In genomic region chr12:117118838-117119591, GRCh38 we compare ENCODE assay signal across 1 cellular context.
TF ChIP-seq lines count a peak whose summit lies in the region.

No MANE protein-coding gene starts in this region.

TF ChIP-seq in HepG2, 621 proteins besides CTCF, POLR2A, EP300 and RAD21 (continued from another document and continues in another):
- TF ChIP-seq FOXO4 (CRISPR knock-in tag; conservative IDR thresholded peaks at IDR 0.05) = no peak
- TF ChIP-seq HMGA1 (CRISPR knock-in tag; conservative IDR thresholded peaks at IDR 0.05) = no peak
- no peak; the same call in 1 of the 2 replicates for TF ChIP-seq ZMYM3 (CRISPR knock-in tag; IDR thresholded peaks at IDR 0.05)
- TF ChIP-seq GRHL1 (CRISPR knock-in tag; conservative IDR thresholded peaks at IDR 0.05) = no peak
- TF ChIP-seq ARID2 (CRISPR knock-in tag; IDR thresholded peaks at IDR 0.05; ENCODE audit: borderline replicate concordance) = no peak
- no peak for TF ChIP-seq ZBTB40 (IDR thresholded peaks at IDR 0.05)
- no peak for TF ChIP-seq ZBTB40 (CRISPR knock-in tag; IDR thresholded peaks at IDR 0.05)
- no peak for TF ChIP-seq ELF3 (CRISPR knock-in tag; IDR thresholded peaks at IDR 0.05)
- TF ChIP-seq ZNF280B (CRISPR knock-in tag; IDR thresholded peaks at IDR 0.05; ENCODE audit: borderline replicate concordance) = no peak
- TF ChIP-seq SNAPC4 (CRISPR knock-in tag; IDR thresholded peaks at IDR 0.05) = no peak
- no peak for TF ChIP-seq ZNF629 (CRISPR knock-in tag; conservative IDR thresholded peaks at IDR 0.05)
- TF ChIP-seq GABPA (IDR thresholded peaks at IDR 0.05; ENCODE audit: low read depth, low read length) = no peak
- no peak for TF ChIP-seq GABPA (CRISPR knock-in tag; IDR thresholded peaks at IDR 0.05; ENCODE audit: low read depth)
- no peak for TF ChIP-seq ZNF597 (CRISPR knock-in tag; IDR thresholded peaks at IDR 0.05)
- no peak for TF ChIP-seq ZNF598 (CRISPR knock-in tag; IDR thresholded peaks at IDR 0.05; ENCODE audit: borderline replicate concordance)
- TF ChIP-seq TOPORS (CRISPR knock-in tag; IDR thresholded peaks at IDR 0.05) = no peak
- TF ChIP-seq ZNF547 (CRISPR knock-in tag; IDR thresholded peaks at IDR 0.05) = no peak
- TF ChIP-seq ZNF563 (CRISPR knock-in tag; IDR thresholded peaks at IDR 0.05) = no peak
- no peak for TF ChIP-seq ELF1 (CRISPR knock-in tag; IDR thresholded peaks at IDR 0.05)
- no peak for TF ChIP-seq ASH2L (IDR thresholded peaks at IDR 0.05; ENCODE audit: insufficient read length, low read depth, low read length)
- no peak for TF ChIP-seq FOXA1 (IDR thresholded peaks at IDR 0.05)
- no peak for TF ChIP-seq FOXA1 (CRISPR knock-in tag; IDR thresholded peaks at IDR 0.05)
- no peak for TF ChIP-seq SMC3 (IDR thresholded peaks at IDR 0.05; ENCODE audit: low read length)
- no peak for TF ChIP-seq FOXA3 (CRISPR knock-in tag; IDR thresholded peaks at IDR 0.05)
- no peak for TF ChIP-seq MTERF4 (CRISPR knock-in tag; IDR thresholded peaks at IDR 0.05)
- TF ChIP-seq ZNF644 (CRISPR knock-in tag; IDR thresholded peaks at IDR 0.05; ENCODE audit: low read depth) = no peak
- TF ChIP-seq ZBTB10 (CRISPR knock-in tag; IDR thresholded peaks at IDR 0.05; ENCODE audit: borderline replicate concordance) = no peak
- TF ChIP-seq ZNF800 (CRISPR knock-in tag; IDR thresholded peaks at IDR 0.05) = no peak
- no peak for TF ChIP-seq ZFP62 (CRISPR knock-in tag; IDR thresholded peaks at IDR 0.05)
